Comparison of ENCODE assay signal across 15 cellular contexts in genomic region chr18:55316615-55317184, GRCh38.
DNase-seq lines count a peak whose midpoint lies in the region; ATAC-seq and TF ChIP-seq lines count a peak whose summit lies in the region.
"Had no signal": no experiment of that assay in that cellular context is flagged by ENCODE, and none has a peak within 500 bp of the region (broad histone marks: within the 10 kb centered on the region; RNA-seq: fewer than 3 reads in every experiment).

No MANE protein-coding gene starts in this region.

- intact Hi-C loops in PC-3 (cut with micrococcal nuclease) = no loop called here

- H3K27ac Mint-ChIP-seq in immature natural killer cell = peak overlapping the region in 1 of 6 donors; percentile 9
- H3K27ac Mint-ChIP-seq: activated CD4-positive, alpha-beta memory T cell treated with anti-CD3 and anti-CD28 coated beads, Interleukin-2, amount 10 ng/mL, durations not matched to agents 7 days and 5 days; progenitor cell of endocrine pancreas had no signal

- BruUV-seq in PC-3 (replicated peaks; lab: Mats Ljungman, UMichigan) = no TSS peak

- H3K27me3 ChIP-seq in thoracic aorta (replicated peaks; ENCODE audit: insufficient read depth) = no peaks in the 10 kb centered on the region
- no peaks in the 10 kb centered on the region for H3K27me3 ChIP-seq in PC-3 (ENCODE audit: low read length)

- no peak overlapping the region for H2AFZ ChIP-seq in PC-3 (ENCODE audit: low read length)

- H3F3A ChIP-seq in PC-3 (ENCODE audit: low read length, unreplicated experiment) = no peaks in the 10 kb centered on the region

- peak; percentile 39 for DNase-seq in RPMI8226
- DNase-seq in immature natural killer cell = no peak
- DNase-seq in thoracic aorta (ENCODE audit: low spot score) = no peak
- DNase-seq in NCI-H345 treated with DMSO at 0.1 percent for 48 hours (lab: John Stamatoyannopoulos, UW; ENCODE audit: unreplicated experiment) = no peak
- no peak for DNase-seq in PC-3
- DNase-seq in stimulated activated CD4-positive, alpha-beta T cell treated with anti-CD3 and anti-CD28 coated beads, Interleukin-2, amount 100 ng/mL, for 24 hours = no peak
- DNase-seq: activated CD4-positive, alpha-beta memory T cell treated with anti-CD3 and anti-CD28 coated beads, Interleukin-2, amount 10 ng/mL, durations not matched to agents 7 days and 5 days; activated effector memory CD4-positive, alpha-beta T cell treated with anti-CD3 and anti-CD28 coated beads, Interleukin-2, amount 50 U/mL, for 16 hours; central memory CD4-positive, alpha-beta T cell; erythroblast; NCI-H345; stimulated activated CD4-positive, alpha-beta T cell treated with anti-CD3 and anti-CD28 coated beads, Interleukin-4, amount 100 ng/mL, for 24 hours; stimulated activated naive CD8-positive, alpha-beta T cell treated with anti-CD3 and anti-CD28 coated beads, Interleukin-15, amount 100 ng/mL, for 72 hours had no signal

- peaks cover 26 to 46% of the 10 kb centered on the region in 2 donors for H3K4me1 Mint-ChIP-seq in immature natural killer cell

- no peak for ATAC-seq in thoracic aorta (ENCODE audit: insufficient number of reproducible peaks, low FRiP score, low read depth)
- ATAC-seq in PC-3 = no peak
- ATAC-seq: stimulated activated naive CD8-positive, alpha-beta T cell treated with anti-CD3 and anti-CD28 coated beads, Interleukin-15, amount 100 ng/mL, for 72 hours had no signal

- no peaks in the 10 kb centered on the region for H3K36me3 ChIP-seq in thoracic aorta
- no peaks in the 10 kb centered on the region for H3K36me3 ChIP-seq in PC-3 (ENCODE audit: low read depth, low read length)

- H3K9me2 ChIP-seq in PC-3 (replicated peaks; ENCODE audit: low read length) = no peaks in the 10 kb centered on the region

- no peaks in the 10 kb centered on the region for H3K79me2 ChIP-seq in PC-3 (ENCODE audit: low read length)

- CTCF ChIA-PET in PC-3 (lab: Charles Lee) = no interaction called here

- POLR2A ChIA-PET in PC-3 (lab: Charles Lee; ENCODE audit: unreplicated experiment) = no interaction called here

- H3K4me3 Mint-ChIP-seq in immature natural killer cell = peak overlapping the region in 3 of 5 donors; percentile 27 to 55 (median 37)
- H3K4me3 Mint-ChIP-seq: activated CD4-positive, alpha-beta memory T cell treated with anti-CD3 and anti-CD28 coated beads, Interleukin-2, amount 10 ng/mL, durations not matched to agents 7 days and 5 days; stimulated activated naive CD8-positive, alpha-beta T cell treated with anti-CD3 and anti-CD28 coated beads, Interleukin-15, amount 100 ng/mL, for 72 hours had no signal

- H3K4me3 ChIP-seq in GM12875 (ENCODE audit: low read depth, low read length) (peak overlapping the region; percentile 5), thoracic aorta (peak overlapping the region; percentile 9), PC-3 (ENCODE audit: low read length) (no peak overlapping the region)

- no peaks in the 10 kb centered on the region for H3K9me3 ChIP-seq in thoracic aorta
- no peaks in the 10 kb centered on the region for H3K9me3 ChIP-seq in PC-3 (ENCODE audit: low read length)

- peaks cover 2 to 3% (median 3%) of the 10 kb centered on the region in 3 donors for H3K27me3 Mint-ChIP-seq in immature natural killer cell (ENCODE audit: low read depth in 3 of 3)

- H3K27ac ChIP-seq in thoracic aorta (no peak overlapping the region), PC-3 (ENCODE audit: low read length) (no peak overlapping the region)

- peaks cover 21 to 65% of the 10 kb centered on the region in 2 donors for H3K4me1 ChIP-seq in thoracic aorta (ENCODE audit: control insufficient read depth in 1 of 2, low read depth in 2 of 2)
- peaks cover 4% of the 10 kb centered on the region; the same call in 1 of the 2 replicates for H3K4me1 ChIP-seq in PC-3 (ENCODE audit: insufficient read depth, low read length)

- H3K36me3 Mint-ChIP-seq in immature natural killer cell = no peaks in the 10 kb centered on the region

- TF ChIP-seq CTCF in GM12875 (IDR thresholded peaks at IDR 0.05; ENCODE audit: borderline replicate concordance, insufficient read depth, low read depth, low read length) (no peak), thoracic aorta (IDR thresholded peaks at IDR 0.05) (no peak), PC-3 (conservative IDR thresholded peaks at IDR 0.05; ENCODE audit: low read depth, low read length) (no peak)

- peaks cover 0 to 5% (median 0%) of the 10 kb centered on the region in 6 donors for H3K9me3 Mint-ChIP-seq in immature natural killer cell
- H3K9me3 Mint-ChIP-seq: activated CD4-positive, alpha-beta memory T cell treated with anti-CD3 and anti-CD28 coated beads, Interleukin-2, amount 10 ng/mL, durations not matched to agents 7 days and 5 days; stimulated activated naive CD8-positive, alpha-beta T cell treated with anti-CD3 and anti-CD28 coated beads, Interleukin-15, amount 100 ng/mL, for 72 hours had no signal

- no peak overlapping the region for H3K4me2 ChIP-seq in PC-3 (ENCODE audit: low read length)

- H4K20me1 ChIP-seq in PC-3 (ENCODE audit: low read length) = no peaks in the 10 kb centered on the region

- H3K9ac ChIP-seq in PC-3 (ENCODE audit: low read length) = no peak overlapping the region
